In genomic region chr9:134968011-134968822, GRCh38 we compare ENCODE assay signal across 15 cellular contexts. TPM values are rescaled to one million over a fixed set of nuclear protein-coding genes. Genes with fewer than 3 reads are reported as not detected.
DNase-seq lines count a peak whose midpoint lies in the region; ATAC-seq and TF ChIP-seq lines count a peak whose summit lies in the region.
"Had no signal": no experiment of that assay in that cellular context is flagged by ENCODE, and none has a peak within 500 bp of the region (broad histone marks: within the 10 kb centered on the region; RNA-seq: fewer than 3 reads in every experiment).

No MANE protein-coding gene starts in this region.

- no peak overlapping the region for H2AK5ac ChIP-seq in mesendoderm (ENCODE audit: low read length)

- H4K5ac ChIP-seq in mesendoderm (ENCODE audit: low read length): no peak overlapping the region

- no peak overlapping the region for H4K8ac ChIP-seq in mesendoderm (ENCODE audit: low read depth, low read length)

- peaks cover 0 to 2% (median 0%) of the 10 kb centered on the region in 5 experiments for H3K9me3 Mint-ChIP-seq in brain
- H3K9me3 Mint-ChIP-seq in stimulated activated naive CD8-positive, alpha-beta T cell treated with anti-CD3 and anti-CD28 coated beads, Interleukin-15, amount 100 ng/mL, for 72 hours: no peaks in the 10 kb centered on the region
- H3K9me3 Mint-ChIP-seq: activated T-helper 17 cell treated with anti-CD3 and anti-CD28 coated beads, Interleukin-2, amount 50 U/mL, for 72 hours; neural crest cell had no signal

- H2BK120ac ChIP-seq in mesendoderm (ENCODE audit: low read depth, low read length): no peak overlapping the region

- no peaks in the 10 kb centered on the region for H3K27me3 ChIP-seq in mesendoderm (ENCODE audit: insufficient read depth, low read length, poor library complexity)

- peaks cover 18% of the 10 kb centered on the region for H3K4me1 Mint-ChIP-seq in brain
- H3K4me1 Mint-ChIP-seq in stimulated activated naive CD8-positive, alpha-beta T cell treated with anti-CD3 and anti-CD28 coated beads, Interleukin-15, amount 100 ng/mL, for 72 hours: no peaks in the 10 kb centered on the region
- H3K4me1 Mint-ChIP-seq: activated T-helper 17 cell treated with anti-CD3 and anti-CD28 coated beads, Interleukin-2, amount 50 U/mL, for 72 hours; B cell had no signal

- no peak overlapping the region for H3K18ac ChIP-seq in mesendoderm (ENCODE audit: low read length)

- POLR2A ChIA-PET in HEK293T (lab: Yijun Ruan, JAX): no interaction called here

- no peaks in the 10 kb centered on the region for H3K36me3 Mint-ChIP-seq in brain

- H3K36me3 ChIP-seq in mesendoderm (ENCODE audit: control insufficient read depth, insufficient read depth, low read length): no peaks in the 10 kb centered on the region

- H3K27me3 Mint-ChIP-seq in brain: peaks cover 12% of the 10 kb centered on the region
- peaks cover 31% of the 10 kb centered on the region for H3K27me3 Mint-ChIP-seq in stimulated activated naive CD8-positive, alpha-beta T cell treated with anti-CD3 and anti-CD28 coated beads, Interleukin-15, amount 100 ng/mL, for 72 hours

- no peak overlapping the region for H3K56ac ChIP-seq in mesendoderm (ENCODE audit: low read length)

- H2BK5ac ChIP-seq in mesendoderm (ENCODE audit: low read length): no peak overlapping the region

- H3K4me3 Mint-ChIP-seq in brain: peak overlapping the region in 2 of 5 experiments; percentile 15 to 45
- no peak overlapping the region for H3K4me3 Mint-ChIP-seq in stimulated activated naive CD8-positive, alpha-beta T cell treated with anti-CD3 and anti-CD28 coated beads, Interleukin-15, amount 100 ng/mL, for 72 hours
- H3K4me3 Mint-ChIP-seq: activated T-helper 17 cell treated with anti-CD3 and anti-CD28 coated beads, Interleukin-2, amount 50 U/mL, for 72 hours; B cell; neural crest cell had no signal

- no peaks in the 10 kb centered on the region for H3K79me1 ChIP-seq in mesendoderm (ENCODE audit: low read length)

- no peak overlapping the region for H3K27ac ChIP-seq in mesendoderm (ENCODE audit: low read depth, low read length)

- no peak overlapping the region for H2BK15ac ChIP-seq in mesendoderm (replicated peaks; ENCODE audit: low read depth)

- TF ChIP-seq CTCF in brain (conservative IDR thresholded peaks at IDR 0.05): no peak

- no peak for ATAC-seq in stimulated activated naive CD8-positive, alpha-beta T cell treated with anti-CD3 and anti-CD28 coated beads, Interleukin-15, amount 100 ng/mL, for 72 hours
- ATAC-seq: activated T-helper 17 cell treated with anti-CD3 and anti-CD28 coated beads, Interleukin-2, amount 50 U/mL, for 72 hours had no signal

- DNase-seq in A172 (ENCODE audit: low spot score) (peak; percentile 15), HEK293T (ENCODE audit: extremely low spot score) (peak; percentile 32), mesendoderm (peak; percentile 37), NCI-H2029 (lab: John Stamatoyannopoulos, UW) (no peak), hippocampal formation (lab: John Stamatoyannopoulos, UW) (no peak), globus pallidus (ENCODE audit: low spot score) (no peak)
- DNase-seq in stimulated activated naive CD8-positive, alpha-beta T cell treated with anti-CD3 and anti-CD28 coated beads, Interleukin-15, amount 100 ng/mL, for 72 hours: no peak
- DNase-seq: activated CD4-positive, alpha-beta T cell treated with anti-CD3 and anti-CD28 coated beads, Interleukin-2, amount 50 U/mL, for 1 hour; caudate nucleus had no signal

- no CpG with 5 or more reads among the region's 18 CpGs for WGBS in mesendoderm (ENCODE audit: extremely low coverage, insufficient coverage, low lambda C conversion rate)

- peak overlapping the region in 3 of 5 experiments; percentile 68 to 87 (median 82) for H3K27ac Mint-ChIP-seq in brain
- no peak overlapping the region for H3K27ac Mint-ChIP-seq in stimulated activated naive CD8-positive, alpha-beta T cell treated with anti-CD3 and anti-CD28 coated beads, Interleukin-15, amount 100 ng/mL, for 72 hours
- H3K27ac Mint-ChIP-seq: activated T-helper 17 cell treated with anti-CD3 and anti-CD28 coated beads, Interleukin-2, amount 50 U/mL, for 72 hours; B cell had no signal

- H3K4me3 ChIP-seq in mesendoderm (ENCODE audit: low read length): no peak overlapping the region

- no peak overlapping the region for H3K9ac ChIP-seq in mesendoderm (ENCODE audit: low read length)

- no peaks in the 10 kb centered on the region for H3K79me2 ChIP-seq in mesendoderm (ENCODE audit: control insufficient read depth, insufficient read depth, low read length)

- no peaks in the 10 kb centered on the region for H3K4me1 ChIP-seq in mesendoderm (ENCODE audit: control insufficient read depth, low read depth, low read length)

- H3K4me2 ChIP-seq in mesendoderm (ENCODE audit: low read length): no peak overlapping the region

- H3K23ac ChIP-seq in mesendoderm (ENCODE audit: low read length): no peak overlapping the region

- CTCF ChIA-PET in HEK293T (lab: Yijun Ruan, JAX): interaction anchor here (0.5 kb wide), 1 partner anchor 327 kb away, joined by 3 read pairs; no protein-coding TSS in a partner anchor

- H3K4ac ChIP-seq in mesendoderm (ENCODE audit: low read depth, low read length): no peak overlapping the region

TF ChIP-seq in HEK293T, 16 proteins besides CTCF, POLR2A, EP300 and RAD21:
- no peak for TF ChIP-seq NFRKB (IDR thresholded peaks at IDR 0.05)
- TF ChIP-seq HDGF (IDR thresholded peaks at IDR 0.05; ENCODE audit: borderline replicate concordance): no peak
- TF ChIP-seq CTBP1 (IDR thresholded peaks at IDR 0.05; ENCODE audit: borderline replicate concordance): no peak
- TF ChIP-seq FOXK2 (IDR thresholded peaks at IDR 0.05): no peak
- TF ChIP-seq L3MBTL2 (conservative IDR thresholded peaks at IDR 0.05): no peak
- TF ChIP-seq ARNT (IDR thresholded peaks at IDR 0.05): no peak
- TF ChIP-seq ZNF384 (IDR thresholded peaks at IDR 0.05): no peak
- TF ChIP-seq FOXM1 (IDR thresholded peaks at IDR 0.05; ENCODE audit: borderline replicate concordance): no peak
- no peak for TF ChIP-seq SP1 (IDR thresholded peaks at IDR 0.05)
- TF ChIP-seq LEF1 (IDR thresholded peaks at IDR 0.05; ENCODE audit: borderline replicate concordance): no peak
- no peak for TF ChIP-seq PKNOX1 (IDR thresholded peaks at IDR 0.05)
- TF ChIP-seq BHLHE40 (IDR thresholded peaks at IDR 0.05; ENCODE audit: borderline replicate concordance): no peak
- TF ChIP-seq FOXA1 (IDR thresholded peaks at IDR 0.05): no peak
- no peak for TF ChIP-seq SUZ12 (IDR thresholded peaks at IDR 0.05)
- TF ChIP-seq TARDBP (IDR thresholded peaks at IDR 0.05): no peak
- no peak for TF ChIP-seq ELF4 (IDR thresholded peaks at IDR 0.05)
TF ChIP-seq in HEK293T: peak in this region for 0.

RNA-seq across cellular contexts. Expression of gene FCN1, which starts 50.5 kb away (rescaled TPM):
- not detected in 2 replicates for total RNA-seq in A172 (2014; rRNA removed; shearing (Covaris generic))
- 2.5 TPM for polyA plus RNA-seq in brain (ENCODE audit: insufficient read depth, low read depth, low replicate concordance)
- polyA plus RNA-seq in mesendoderm (2013, experiment 1 of 2): not detected
- not detected for polyA plus RNA-seq in mesendoderm (2013, experiment 2 of 2)
- total RNA-seq: activated T-helper 17 cell treated with anti-CD3 and anti-CD28 coated beads, Interleukin-2, amount 50 U/mL, for 72 hours; M059J; NCI-H460; neural crest cell had no signal

Comparison
In these comparisons a context has a peak if more than half of its experiments do, and no peak if none do; other contexts are left out.
1. DNase-seq: peak in A172 (single experiment), HEK293T (single experiment) and mesendoderm (single experiment); none in NCI-H2029 (single experiment), hippocampal formation (0 of 2), stimulated activated naive CD8-positive, alpha-beta T cell treated with anti-CD3 and anti-CD28 coated beads, Interleukin-15, amount 100 ng/mL, for 72 hours (0 of 2) and globus pallidus (single experiment).
2. H3K27ac Mint-ChIP-seq: peak in brain (3 of 5); none in stimulated activated naive CD8-positive, alpha-beta T cell treated with anti-CD3 and anti-CD28 coated beads, Interleukin-15, amount 100 ng/mL, for 72 hours (0 of 2).